ENCODE assay signal across 25 cellular contexts in genomic region chr11:12602421-12602820, GRCh38.
A peak's percentile ranks its signal among the peaks of the same experiment; 100 is the strongest.
DNase-seq lines count a peak whose midpoint lies in the region; ATAC-seq, FAIRE-seq and TF ChIP-seq lines count a peak whose summit lies in the region.
"Had no signal": no experiment of that assay in that cellular context is flagged by ENCODE, and none has a peak within 500 bp of the region (broad histone marks: within the 10 kb centered on the region; RNA-seq: fewer than 3 reads in every experiment).

No MANE protein-coding gene starts in this region.

- ATAC-seq in natural killer cell: no peak
- no peak for ATAC-seq in HG02840 (IDR thresholded peaks at IDR 0.05; ENCODE audit: low FRiP score, unreplicated experiment)
- ATAC-seq: activated T-helper 17 cell treated with anti-CD3 and anti-CD28 coated beads, Interleukin-2, amount 50 U/mL, for 72 hours; gastrocnemius medialis had no signal

- H3K27me3 Mint-ChIP-seq in astrocyte (ENCODE audit: low read depth, unreplicated experiment) (no peaks in the 10 kb centered on the region), natural killer cell (ENCODE audit: low read depth in 2 of 2) (peaks cover 8 to 31% of the 10 kb centered on the region in 2 donors)
- peaks cover 42% of the 10 kb centered on the region for H3K27me3 Mint-ChIP-seq in activated T-cell treated with anti-CD3 and anti-CD28 coated beads, Interleukin-2, amount 50 U/mL, for 24 hours

- intact Hi-C loops in natural killer cell (cut with micrococcal nuclease): no loop called here

- DNase-seq in DMS79 treated with DMSO at 0.1 percent for 48 hours (lab: John Stamatoyannopoulos, UW) (peak; percentile 93), HT1080 (ENCODE audit: low read depth) (peak; percentile 39), astrocyte (ENCODE audit: low read depth) (peak; percentile 94), iris pigment epithelial cell (ENCODE audit: low read depth) (peak; percentile 29), 8988T (no peak), natural killer cell (no peak)
- no peak for DNase-seq in activated T-cell treated with anti-CD3 and anti-CD28 coated beads, Interleukin-2, amount 50 U/mL, for 24 hours
- DNase-seq: activated naive CD8-positive, alpha-beta T cell treated with anti-CD3 and anti-CD28 coated beads for 36 hours; BE2C; gastrocnemius medialis; HCEC 1CT; IMR-90; kidney; mammary epithelial cell; NCI-H187 treated with DMSO at 0.1 percent for 48 hours; NCI-H510A; stimulated activated CD8-positive, alpha-beta memory T cell treated with anti-CD3 and anti-CD28 coated beads, Interleukin-4, amount 100 ng/mL, for 48 hours; upper lobe of left lung had no signal

- no peaks in the 10 kb centered on the region for H3K36me3 ChIP-seq in astrocyte (ENCODE audit: insufficient read depth, low read length)
- H3K36me3 ChIP-seq: BE2C, cardiac muscle cell, gastrocnemius medialis, right atrium auricular region, upper lobe of left lung had no signal

- H3K36me3 Mint-ChIP-seq in astrocyte (ENCODE audit: low read depth, unreplicated experiment) (no peaks in the 10 kb centered on the region), natural killer cell (no peaks in the 10 kb centered on the region)
- no peaks in the 10 kb centered on the region for H3K36me3 Mint-ChIP-seq in activated T-cell treated with anti-CD3 and anti-CD28 coated beads, Interleukin-2, amount 50 U/mL, for 24 hours (ENCODE audit: low read depth)
- H3K36me3 Mint-ChIP-seq: activated naive CD8-positive, alpha-beta T cell treated with anti-CD3 and anti-CD28 coated beads for 36 hours had no signal

- peak overlapping the region; percentile 61 for H3K4me2 ChIP-seq in astrocyte (ENCODE audit: low read length)

- no peaks in the 10 kb centered on the region for H3K9me3 ChIP-seq in astrocyte (ENCODE audit: insufficient read depth, low read depth, low read length)
- H3K9me3 ChIP-seq: BE2C, gastrocnemius medialis, upper lobe of left lung had no signal

- H3K4me3 Mint-ChIP-seq in astrocyte (ENCODE audit: unreplicated experiment): no peak overlapping the region
- no peak overlapping the region for H3K4me3 Mint-ChIP-seq in natural killer cell
- H3K4me3 Mint-ChIP-seq in activated T-cell treated with anti-CD3 and anti-CD28 coated beads, Interleukin-2, amount 50 U/mL, for 24 hours: no peak overlapping the region
- H3K4me3 Mint-ChIP-seq: activated naive CD8-positive, alpha-beta T cell treated with anti-CD3 and anti-CD28 coated beads for 36 hours; activated T-helper 17 cell treated with anti-CD3 and anti-CD28 coated beads, Interleukin-2, amount 50 U/mL, for 72 hours had no signal

- H3K27me3 ChIP-seq in astrocyte (ENCODE audit: insufficient read depth, low read length): no peaks in the 10 kb centered on the region
- H3K27me3 ChIP-seq: BE2C, cardiac muscle cell, gastrocnemius medialis, right atrium auricular region, upper lobe of left lung had no signal

- H3K27ac ChIP-seq in astrocyte (ENCODE audit: low read depth, low read length): no peak overlapping the region
- H3K27ac ChIP-seq: cardiac muscle cell, gastrocnemius medialis, right atrium auricular region, RWPE1, upper lobe of left lung had no signal

- no peak overlapping the region for H3K4me3 ChIP-seq in astrocyte (ENCODE audit: insufficient read depth, low read depth, low read length)
- H3K4me3 ChIP-seq: cardiac muscle cell, gastrocnemius medialis, right atrium auricular region, upper lobe of left lung had no signal

- peaks cover 22% of the 10 kb centered on the region for H3K4me1 ChIP-seq in astrocyte (ENCODE audit: insufficient read depth, low read length)
- H3K4me1 ChIP-seq: right atrium auricular region had no signal

- no peaks in the 10 kb centered on the region for H3K9me3 Mint-ChIP-seq in astrocyte (ENCODE audit: unreplicated experiment)
- no peaks in the 10 kb centered on the region for H3K9me3 Mint-ChIP-seq in natural killer cell
- no peaks in the 10 kb centered on the region for H3K9me3 Mint-ChIP-seq in activated T-cell treated with anti-CD3 and anti-CD28 coated beads, Interleukin-2, amount 50 U/mL, for 24 hours
- H3K9me3 Mint-ChIP-seq: activated naive CD8-positive, alpha-beta T cell treated with anti-CD3 and anti-CD28 coated beads for 36 hours; activated T-helper 17 cell treated with anti-CD3 and anti-CD28 coated beads, Interleukin-2, amount 50 U/mL, for 72 hours had no signal

- no peak overlapping the region for H3K27ac Mint-ChIP-seq in astrocyte (ENCODE audit: unreplicated experiment)
- no peak overlapping the region for H3K27ac Mint-ChIP-seq in natural killer cell
- H3K27ac Mint-ChIP-seq in activated T-cell treated with anti-CD3 and anti-CD28 coated beads, Interleukin-2, amount 50 U/mL, for 24 hours: no peak overlapping the region
- H3K27ac Mint-ChIP-seq: activated naive CD8-positive, alpha-beta T cell treated with anti-CD3 and anti-CD28 coated beads for 36 hours; activated T-helper 17 cell treated with anti-CD3 and anti-CD28 coated beads, Interleukin-2, amount 50 U/mL, for 72 hours had no signal

- FAIRE-seq in astrocyte (lab: Jason Lieb, UNC): peak; percentile 49
- FAIRE-seq: endothelial cell of umbilical vein, kidney, TTC549 had no signal

- H3K4me1 Mint-ChIP-seq in astrocyte (ENCODE audit: low read depth, unreplicated experiment): peaks cover 17% of the 10 kb centered on the region
- peaks cover 5 to 6% of the 10 kb centered on the region in 2 donors for H3K4me1 Mint-ChIP-seq in natural killer cell
- peaks cover 15% of the 10 kb centered on the region for H3K4me1 Mint-ChIP-seq in activated T-cell treated with anti-CD3 and anti-CD28 coated beads, Interleukin-2, amount 50 U/mL, for 24 hours (ENCODE audit: low read depth)

- TF ChIP-seq CTCF in astrocyte (IDR thresholded peaks at IDR 0.05; ENCODE audit: insufficient read depth, low read depth, low read length) (no peak), natural killer cell (IDR thresholded peaks at IDR 0.05) (no peak)

- no peaks in the 10 kb centered on the region for H3K79me2 ChIP-seq in astrocyte (ENCODE audit: insufficient read depth, low read length)

- no peaks in the 10 kb centered on the region for H4K20me1 ChIP-seq in astrocyte (ENCODE audit: insufficient read depth, low read length)

- no peak overlapping the region for H3K9ac ChIP-seq in astrocyte (ENCODE audit: low read length)

- H2AFZ ChIP-seq in astrocyte (ENCODE audit: low read depth, low read length): no peak overlapping the region

Comparison
In these comparisons a context has a peak if more than half of its experiments do, and no peak if none do; other contexts are left out.
1. DNase-seq: peak in DMS79 treated with DMSO at 0.1 percent for 48 hours (single experiment), HT1080 (single experiment), astrocyte (single experiment) and iris pigment epithelial cell (single experiment); none in 8988T (single experiment), natural killer cell (single experiment) and activated T-cell treated with anti-CD3 and anti-CD28 coated beads, Interleukin-2, amount 50 U/mL, for 24 hours (single experiment).